22 cellular contexts compared by ENCODE assay signal in genomic region chr2:163701399-163702195, GRCh38. TPM values are rescaled to one million over a fixed set of nuclear protein-coding genes. Genes with fewer than 3 reads are reported as not detected.
"Had no signal": no experiment of that assay in that cellular context is flagged by ENCODE, and none has a peak within 500 bp of the region (broad histone marks: within the 10 kb centered on the region; RNA-seq: fewer than 3 reads in every experiment).

No MANE protein-coding gene starts in this region.

- H3K4me1 Mint-ChIP-seq: activated B cell treated with CpG ODN at 0.5 μM for 24 hours; activated CD4-positive, alpha-beta memory T cell treated with anti-CD3 and anti-CD28 coated beads, Interleukin-2, amount 10 ng/mL, durations not matched to agents 7 days and 5 days; activated CD8-positive, alpha-beta memory T cell treated with anti-CD3 and anti-CD28 coated beads, Interleukin-2, amount 10 ng/mL, durations not matched to agents 7 days and 5 days; activated T-helper 17 cell treated with anti-CD3 and anti-CD28 coated beads, Interleukin-2, amount 50 U/mL, for 72 hours; naive thymus-derived CD4-positive, alpha-beta T cell; T-helper 17 cell had no signal

- DNase-seq: activated B cell treated with CpG ODN at 0.5 μM for 24 hours; activated CD4-positive, alpha-beta memory T cell treated with anti-CD3 and anti-CD28 coated beads, Interleukin-2, amount 10 ng/mL, durations not matched to agents 7 days and 5 days; activated CD4-positive, alpha-beta T cell treated with anti-CD3 and anti-CD28 coated beads for 48 hours; activated CD8-positive, alpha-beta memory T cell treated with anti-CD3 and anti-CD28 coated beads, Interleukin-2, amount 10 ng/mL, durations not matched to agents 7 days and 5 days; activated naive CD4-positive, alpha-beta T cell treated with anti-CD3 and anti-CD28 coated beads for 36 hours; activated T-cell treated with anti-CD3 and anti-CD28 coated beads, Interleukin-2, amount 50 U/mL, for 1 hour; effector CD4-positive, alpha-beta T cell; kidney; mucosa of descending colon; naive thymus-derived CD4-positive, alpha-beta T cell; stimulated activated CD4-positive, alpha-beta T cell treated with anti-CD3 and anti-CD28 coated beads, Interleukin-2, amount 100 ng/mL, for 24 hours; stimulated activated naive CD4-positive, alpha-beta T cell treated with Interleukin-2 at 50 U/mL for 16 hours; T-helper 17 cell; tibial artery had no signal

- H3K27ac ChIP-seq: gastroesophageal sphincter, hepatocyte, parathyroid adenoma, SJSA1, tibial artery, vagina had no signal

- H3K36me3 Mint-ChIP-seq: activated CD8-positive, alpha-beta memory T cell treated with anti-CD3 and anti-CD28 coated beads, Interleukin-2, amount 10 ng/mL, durations not matched to agents 7 days and 5 days; brain; naive thymus-derived CD4-positive, alpha-beta T cell had no signal

- H3K36me3 ChIP-seq: gastroesophageal sphincter, tibial artery, vagina had no signal

- H3K4me3 Mint-ChIP-seq: activated B cell treated with CpG ODN at 0.5 μM for 24 hours; activated CD4-positive, alpha-beta memory T cell treated with anti-CD3 and anti-CD28 coated beads, Interleukin-2, amount 10 ng/mL, durations not matched to agents 7 days and 5 days; activated CD8-positive, alpha-beta memory T cell treated with anti-CD3 and anti-CD28 coated beads, Interleukin-2, amount 10 ng/mL, durations not matched to agents 7 days and 5 days; activated naive CD4-positive, alpha-beta T cell treated with anti-CD3 and anti-CD28 coated beads for 36 hours; activated T-helper 17 cell treated with anti-CD3 and anti-CD28 coated beads, Interleukin-2, amount 50 U/mL, for 72 hours; brain; naive thymus-derived CD4-positive, alpha-beta T cell; T-helper 17 cell had no signal

- H3K4me3 ChIP-seq: gastroesophageal sphincter, hepatocyte, mucosa of descending colon, SJSA1, tibial artery, vagina had no signal

- H3K9me3 Mint-ChIP-seq: activated B cell treated with CpG ODN at 0.5 μM for 24 hours; activated naive CD4-positive, alpha-beta T cell treated with anti-CD3 and anti-CD28 coated beads for 36 hours; brain had no signal

- H2AFZ ChIP-seq: hepatocyte, parathyroid adenoma had no signal

- H3K4me2 ChIP-seq: hepatocyte had no signal

- H3K9me3 ChIP-seq: gastroesophageal sphincter, mucosa of descending colon, SJSA1, tibial artery, vagina had no signal

- H3K79me2 ChIP-seq: parathyroid adenoma had no signal

- H3K9ac ChIP-seq: parathyroid adenoma had no signal

- H3K27me3 Mint-ChIP-seq: activated B cell treated with CpG ODN at 0.5 μM for 24 hours; activated CD4-positive, alpha-beta memory T cell treated with anti-CD3 and anti-CD28 coated beads, Interleukin-2, amount 10 ng/mL, durations not matched to agents 7 days and 5 days; activated CD8-positive, alpha-beta memory T cell treated with anti-CD3 and anti-CD28 coated beads, Interleukin-2, amount 10 ng/mL, durations not matched to agents 7 days and 5 days; activated T-helper 17 cell treated with anti-CD3 and anti-CD28 coated beads, Interleukin-2, amount 50 U/mL, for 72 hours; brain; T-helper 17 cell had no signal

- ATAC-seq: activated CD8-positive, alpha-beta memory T cell treated with anti-CD3 and anti-CD28 coated beads, Interleukin-2, amount 10 ng/mL, durations not matched to agents 7 days and 5 days; activated T-helper 17 cell treated with anti-CD3 and anti-CD28 coated beads, Interleukin-2, amount 50 U/mL, for 72 hours; esophagus mucosa; gastroesophageal sphincter; mucosa of descending colon; naive thymus-derived CD4-positive, alpha-beta T cell; T-helper 17 cell had no signal

- H3K4me1 ChIP-seq: parathyroid adenoma, SJSA1, vagina had no signal

- H3K27me3 ChIP-seq: gastroesophageal sphincter, hepatocyte, SJSA1, tibial artery, vagina had no signal

- H3K27ac Mint-ChIP-seq: activated B cell treated with CpG ODN at 0.5 μM for 24 hours; activated CD4-positive, alpha-beta memory T cell treated with anti-CD3 and anti-CD28 coated beads, Interleukin-2, amount 10 ng/mL, durations not matched to agents 7 days and 5 days; activated CD8-positive, alpha-beta memory T cell treated with anti-CD3 and anti-CD28 coated beads, Interleukin-2, amount 10 ng/mL, durations not matched to agents 7 days and 5 days; activated naive CD4-positive, alpha-beta T cell treated with anti-CD3 and anti-CD28 coated beads for 36 hours; activated T-helper 17 cell treated with anti-CD3 and anti-CD28 coated beads, Interleukin-2, amount 50 U/mL, for 72 hours; naive thymus-derived CD4-positive, alpha-beta T cell; T-helper 17 cell had no signal

RNA-seq across cellular contexts. Expression of gene FIGN, which starts 34.2 kb away (rescaled TPM):
- total RNA-seq: activated B cell treated with CpG ODN at 0.5 μM for 24 hours; activated CD4-positive, alpha-beta memory T cell treated with anti-CD3 and anti-CD28 coated beads, Interleukin-2, amount 10 ng/mL, durations not matched to agents 7 days and 5 days; activated CD8-positive, alpha-beta memory T cell treated with anti-CD3 and anti-CD28 coated beads, Interleukin-2, amount 10 ng/mL, durations not matched to agents 7 days and 5 days; activated naive CD4-positive, alpha-beta T cell treated with anti-CD3 and anti-CD28 coated beads for 36 hours; activated T-helper 17 cell treated with anti-CD3 and anti-CD28 coated beads, Interleukin-2, amount 50 U/mL, for 72 hours; T-helper 17 cell had no signal
- polyA plus RNA-seq: naive thymus-derived CD4-positive, alpha-beta T cell had no signal
